Comparison of ENCODE assay signal across 11 cellular contexts in genomic region chr17:77995146-77995852, GRCh38. TPM values are rescaled to one million over a fixed set of nuclear protein-coding genes. Genes with fewer than 3 reads are reported as not detected.
DNase-seq lines count a peak whose midpoint lies in the region; ATAC-seq and TF ChIP-seq lines count a peak whose summit lies in the region.
"Had no signal": no experiment of that assay in that cellular context is flagged by ENCODE, and none has a peak within 500 bp of the region (broad histone marks: within the 10 kb centered on the region; RNA-seq: fewer than 3 reads in every experiment).

No MANE protein-coding gene starts in this region.

- H3K9me3 ChIP-seq in aorta (ENCODE audit: control insufficient read depth, low read length): no peaks in the 10 kb centered on the region
- H3K9me3 ChIP-seq: ovary had no signal

- H3K27me3 ChIP-seq in aorta (ENCODE audit: control insufficient read depth in 1 of 2, insufficient read depth in 2 of 2, low read length in 1 of 2): no peaks in the 10 kb centered on the region
- H3K27me3 ChIP-seq: ovary had no signal

- H3K4me1 Mint-ChIP-seq in natural killer cell: peaks cover 59 to 65% of the 10 kb centered on the region in 2 donors
- peaks cover 33 to 36% of the 10 kb centered on the region in 2 donors for H3K4me1 Mint-ChIP-seq in natural killer cell treated with Interleukin-12 subunit alpha and Interleukin-12 subunit beta and Interleukin-15 and Interleukin-18, amount 100 ng/mL, for 72 hours (ENCODE audit: low read depth in 2 of 2)
- H3K4me1 Mint-ChIP-seq in brain: peaks cover 69% of the 10 kb centered on the region

- H3K36me3 ChIP-seq in aorta (ENCODE audit: control insufficient read depth in 1 of 2, insufficient read depth in 2 of 2, low read length in 1 of 2): no peaks in the 10 kb centered on the region
- H3K36me3 ChIP-seq: ovary had no signal

- H3K4me1 ChIP-seq in aorta (ENCODE audit: control insufficient read depth in 1 of 2, insufficient read depth in 2 of 2, low read length in 2 of 2): peaks cover 6 to 9% of the 10 kb centered on the region in 2 donors

- no peak overlapping the region for H3K4me3 Mint-ChIP-seq in natural killer cell
- no peak overlapping the region for H3K4me3 Mint-ChIP-seq in natural killer cell treated with Interleukin-12 subunit alpha and Interleukin-12 subunit beta and Interleukin-15 and Interleukin-18, amount 100 ng/mL, for 72 hours
- no peak overlapping the region for H3K4me3 Mint-ChIP-seq in brain
- H3K4me3 Mint-ChIP-seq: activated B cell treated with CpG ODN at 0.5 μM for 24 hours had no signal

- intact Hi-C loops in natural killer cell (cut with micrococcal nuclease) (no loop called here), aorta (cut with DNase I) (loop anchor here in 1 of 2 donors (5.0 kb wide), 1 partner anchor 33 kb away; no protein-coding TSS in a partner anchor)

- no peak overlapping the region for H3K27ac ChIP-seq in aorta (ENCODE audit: low read depth in 1 of 2, low read length in 2 of 2)
- H3K27ac ChIP-seq: BLaER1 treated with 17β-estradiol and CSF1 and Interleukin-3, amounts not matched to agents 10 nM and 100 nM; ovary had no signal

- ATAC-seq in natural killer cell (no peak), aorta (ENCODE audit: low FRiP score) (peak; percentile 70)
- ATAC-seq in natural killer cell treated with Interleukin-12 subunit alpha and Interleukin-12 subunit beta and Interleukin-15 and Interleukin-18, amount 100 ng/mL, for 72 hours: no peak

- TF ChIP-seq CTCF in natural killer cell (IDR thresholded peaks at IDR 0.05) (no peak), brain (conservative IDR thresholded peaks at IDR 0.05) (no peak)

- no peaks in the 10 kb centered on the region for H3K9me3 Mint-ChIP-seq in natural killer cell
- no peaks in the 10 kb centered on the region for H3K9me3 Mint-ChIP-seq in natural killer cell treated with Interleukin-12 subunit alpha and Interleukin-12 subunit beta and Interleukin-15 and Interleukin-18, amount 100 ng/mL, for 72 hours
- H3K9me3 Mint-ChIP-seq in brain: peaks cover 0 to 1% (median 0%) of the 10 kb centered on the region in 5 experiments
- H3K9me3 Mint-ChIP-seq: activated B cell treated with CpG ODN at 0.5 μM for 24 hours had no signal

- H3K4me3 ChIP-seq in aorta (ENCODE audit: low read length in 2 of 2): no peak overlapping the region
- H3K4me3 ChIP-seq: BLaER1 treated with 17β-estradiol and CSF1 and Interleukin-3, amounts not matched to agents 10 nM and 100 nM; ovary had no signal

- DNase-seq in natural killer cell (no peak), midbrain (lab: John Stamatoyannopoulos, UW) (peak; percentile 18), aorta (peak in 1 of 2 donors; percentile 58), EL (no peak), NCI-H345 (lab: John Stamatoyannopoulos, UW) (no peak), HK-2 (ENCODE audit: unreplicated experiment) (no peak)
- DNase-seq in natural killer cell treated with Interleukin-12 subunit alpha and Interleukin-12 subunit beta and Interleukin-15 and Interleukin-18, amount 100 ng/mL, for 72 hours (ENCODE audit: low spot score): no peak
- DNase-seq: activated B cell treated with CpG ODN at 0.5 μM for 24 hours, ovary had no signal

- H3K27ac Mint-ChIP-seq in natural killer cell (peak overlapping the region; percentile 47 to 67), brain (peak overlapping the region in 3 of 5 experiments; percentile 5 to 74 (median 23))
- no peak overlapping the region for H3K27ac Mint-ChIP-seq in natural killer cell treated with Interleukin-12 subunit alpha and Interleukin-12 subunit beta and Interleukin-15 and Interleukin-18, amount 100 ng/mL, for 72 hours
- H3K27ac Mint-ChIP-seq: activated B cell treated with CpG ODN at 0.5 μM for 24 hours had no signal

- H3K27me3 Mint-ChIP-seq in natural killer cell (ENCODE audit: low read depth in 2 of 2) (no peaks in the 10 kb centered on the region), brain (no peaks in the 10 kb centered on the region)
- no peaks in the 10 kb centered on the region for H3K27me3 Mint-ChIP-seq in natural killer cell treated with Interleukin-12 subunit alpha and Interleukin-12 subunit beta and Interleukin-15 and Interleukin-18, amount 100 ng/mL, for 72 hours
- H3K27me3 Mint-ChIP-seq: activated B cell treated with CpG ODN at 0.5 μM for 24 hours had no signal

- 16% methylated on average over 6 of the region's 6 CpGs for WGBS in aorta, 2 donors

- H3K36me3 Mint-ChIP-seq in natural killer cell (no peaks in the 10 kb centered on the region), brain (peaks cover 36% of the 10 kb centered on the region)
- no peaks in the 10 kb centered on the region for H3K36me3 Mint-ChIP-seq in natural killer cell treated with Interleukin-12 subunit alpha and Interleukin-12 subunit beta and Interleukin-15 and Interleukin-18, amount 100 ng/mL, for 72 hours

RNA-seq across cellular contexts. Expression of gene TNRC6C, which starts 36.8 kb away (rescaled TPM):
- total RNA-seq in natural killer cell (100 to 1,000 TPM in 1 of 3 donors, 10 to 100 TPM in 2; 74.3 to 100 (median 76.3) TPM), aorta (10 to 100 TPM; 45.7 to 62.2 TPM)
- total RNA-seq in natural killer cell treated with Interleukin-12 subunit alpha and Interleukin-12 subunit beta and Interleukin-15 and Interleukin-18, amount 100 ng/mL, for 72 hours: 10 to 100 TPM; 28.1 to 32.1 TPM
- polyA plus RNA-seq in brain (ENCODE audit: insufficient read depth, low read depth, low replicate concordance) (5.8 TPM), aorta (10 to 100 TPM in 1 of 2 donors, 1 to 10 TPM in 1; 3.3 to 11.6 TPM)

Comparison
In these comparisons a context has a peak if more than half of its experiments do, and no peak if none do; other contexts are left out.
1. H3K27ac Mint-ChIP-seq: peak in natural killer cell (2 of 2) and brain (3 of 5); none in natural killer cell treated with Interleukin-12 subunit alpha and Interleukin-12 subunit beta and Interleukin-15 and Interleukin-18, amount 100 ng/mL, for 72 hours (0 of 2).